In genomic region chr10:77173615-77174461, GRCh38 we compare ENCODE assay signal across 8 cellular contexts.
DNase-seq lines count a peak whose midpoint lies in the region; ATAC-seq and TF ChIP-seq lines count a peak whose summit lies in the region.

No MANE protein-coding gene starts in this region.

- TF ChIP-seq CTCF in GM10248 (IDR thresholded peaks at IDR 0.05; ENCODE audit: control extremely low read depth, extremely low read depth, low read depth, missing control alignments) = peak; percentile 92
- peak; percentile 95 for TF ChIP-seq CTCF in endodermal cell (conservative IDR thresholded peaks at IDR 0.05)
- peak; percentile 94 for TF ChIP-seq CTCF in mesothelial cell of epicardium (IDR thresholded peaks at IDR 0.05; ENCODE audit: unreplicated experiment)

- H3K27ac ChIP-seq in endodermal cell (ENCODE audit: low read depth, low read length) = no peak overlapping the region

- 23 to 43% methylated on average over 2 to 4 of the region's 4 CpGs for WGBS in endodermal cell (ENCODE audit: insufficient coverage in 1 of 2, insufficient read length in 1 of 2), 2 experiments

- no peaks in the 10 kb centered on the region for H3K36me3 Mint-ChIP-seq in endodermal cell (ENCODE audit: low read depth)
- H3K36me3 Mint-ChIP-seq in mesothelial cell of epicardium = no peaks in the 10 kb centered on the region

- POLR2A ChIA-PET in GM10248 (lab: Yijun Ruan, JAX) = no interaction called here

- no peaks in the 10 kb centered on the region for H3K9me3 ChIP-seq in endodermal cell (ENCODE audit: control insufficient read depth, low read length)

- no peaks in the 10 kb centered on the region for H3K4me1 Mint-ChIP-seq in endodermal cell
- no peaks in the 10 kb centered on the region for H3K4me1 Mint-ChIP-seq in mesothelial cell of epicardium

- H3K27me3 Mint-ChIP-seq in endodermal cell (ENCODE audit: insufficient read depth) (peaks cover 4% of the 10 kb centered on the region), mesothelial cell of epicardium (ENCODE audit: low read depth) (no peaks in the 10 kb centered on the region)

- DNase-seq in GM10248 (ENCODE audit: extremely low spot score) (peak; percentile 53), NCI-H82 (lab: John Stamatoyannopoulos, UW) (peak; percentile 85), endodermal cell (peak; percentile 92), mesothelial cell of epicardium (ENCODE audit: low spot score in 2 of 2, unreplicated experiment in 2 of 2) (peak; percentile 60 to 85), NCI-H1048 (lab: John Stamatoyannopoulos, UW) (no peak)
- DNase-seq in activated CD8-positive, alpha-beta memory T cell treated with anti-CD3 and anti-CD28 coated beads for 4 hours (ENCODE audit: low read depth in 2 of 2) = peak; percentile 29 to 47
- DNase-seq in stimulated activated CD8-positive, alpha-beta memory T cell treated with anti-CD3 and anti-CD28 coated beads, Interleukin-4, amount 100 ng/mL, for 1 hour (ENCODE audit: low read depth in 2 of 2, low spot score in 1 of 2) = peak; percentile 49 to 52

- no peak overlapping the region for H3K9ac ChIP-seq in endodermal cell (ENCODE audit: extremely low read depth, low read length, poor library complexity, severe bottlenecking)

- H3K9me3 Mint-ChIP-seq in endodermal cell = peaks cover 1% of the 10 kb centered on the region
- H3K9me3 Mint-ChIP-seq in mesothelial cell of epicardium = no peaks in the 10 kb centered on the region

- H3K36me3 ChIP-seq in endodermal cell (ENCODE audit: control insufficient read depth, insufficient read depth, low read length) = no peaks in the 10 kb centered on the region

- H3K4me1 ChIP-seq in endodermal cell (ENCODE audit: control insufficient read depth, insufficient read depth, low read length) = no peaks in the 10 kb centered on the region

- no peak overlapping the region for H3K4me3 ChIP-seq in endodermal cell (ENCODE audit: low read length)

- peak; percentile 82 for ATAC-seq in HG03175 (IDR thresholded peaks at IDR 0.05; ENCODE audit: unreplicated experiment)

- no peak overlapping the region for H3K27ac Mint-ChIP-seq in endodermal cell
- H3K27ac Mint-ChIP-seq in mesothelial cell of epicardium = no peak overlapping the region

- no peak overlapping the region for H3K4me3 Mint-ChIP-seq in endodermal cell
- no peak overlapping the region for H3K4me3 Mint-ChIP-seq in mesothelial cell of epicardium

- H3K27me3 ChIP-seq in endodermal cell (ENCODE audit: control insufficient read depth, insufficient read depth, low read length, poor library complexity, severe bottlenecking) = no peaks in the 10 kb centered on the region

- CTCF ChIA-PET in GM10248 (lab: Yijun Ruan, JAX) = interaction anchor here (0.6 to 8.1 kb wide), 38 partner anchors 11 to 624 kb away, joined by 3 to 109 read pairs (median 4); no protein-coding TSS in a partner anchor
